In genomic region chr17:64020068-64020766, GRCh38 we compare ENCODE assay signal across 8 cellular contexts. TPM values are rescaled to one million over a fixed set of nuclear protein-coding genes. Genes with fewer than 3 reads are reported as not detected.
DNase-seq lines count a peak whose midpoint lies in the region; ATAC-seq, FAIRE-seq and TF ChIP-seq lines count a peak whose summit lies in the region.

Gene ICAM2 (minus strand): TSS chr17:64020633. CDS start chr17:64006691, 13,942 bp downstream.

- ATAC-seq in GM19328 (IDR thresholded peaks at IDR 0.05; ENCODE audit: unreplicated experiment) = peak; percentile 48
- peak; percentile 31 for ATAC-seq in HG03469 (IDR thresholded peaks at IDR 0.05; ENCODE audit: unreplicated experiment)
- ATAC-seq in naive B cell (ENCODE audit: low read depth in 2 of 2) = peak; percentile 77 to 78

- DNase-seq in AG04449 (ENCODE audit: low read depth, low spot score) (no peak), dermis blood vessel endothelial cell (peak; percentile 84), naive B cell (peak; percentile 94), H54 (ENCODE audit: insufficient read length, low spot score) (no peak)
- peak; percentile 74 for DNase-seq in activated CD4-positive, CD25-positive, alpha-beta regulatory T cell treated with anti-CD3 and anti-CD28 coated beads, Interleukin-2, amount 50 U/mL, for 72 hours

- H3K27ac Mint-ChIP-seq in naive B cell = peak within 1 kb of the TSS; percentile 99 to 100 (median 100)
- peak within 1 kb of the TSS; percentile 100 for H3K27ac Mint-ChIP-seq in stimulated activated naive CD8-positive, alpha-beta T cell treated with anti-CD3 and anti-CD28 coated beads, Interleukin-15, Interleukin-2, amounts not matched to agents 100 ng/mL and 50 ng/mL, for 24 hours

- H3K36me3 Mint-ChIP-seq in naive B cell = peaks cover 0 to 5% of the 10 kb centered on the region in 2 donors
- H3K36me3 Mint-ChIP-seq in stimulated activated naive CD8-positive, alpha-beta T cell treated with anti-CD3 and anti-CD28 coated beads, Interleukin-15, Interleukin-2, amounts not matched to agents 100 ng/mL and 50 ng/mL, for 24 hours (ENCODE audit: low read depth) = peaks cover 7% of the 10 kb centered on the region

- no peak for FAIRE-seq in H54 (lab: Jason Lieb, UNC)

- H3K4me3 Mint-ChIP-seq in naive B cell = peak within 1 kb of the TSS; percentile 91 to 100 (median 97)
- H3K4me3 Mint-ChIP-seq in stimulated activated naive CD8-positive, alpha-beta T cell treated with anti-CD3 and anti-CD28 coated beads, Interleukin-15, Interleukin-2, amounts not matched to agents 100 ng/mL and 50 ng/mL, for 24 hours = peak within 1 kb of the TSS; percentile 100

- CTCF ChIA-PET in AG04449 (lab: Yijun Ruan, JAX) = interaction anchor here (0.6 to 16.7 kb wide), 9 partner anchors 9 to 154 kb away, joined by 3 to 1118 read pairs (median 8); partner anchors contain the start of genes ERN1 and GH1

- H3K9me3 Mint-ChIP-seq in naive B cell = peaks cover 0 to 2% (median 0%) of the 10 kb centered on the region in 7 donors
- H3K9me3 Mint-ChIP-seq in stimulated activated naive CD8-positive, alpha-beta T cell treated with anti-CD3 and anti-CD28 coated beads, Interleukin-15, Interleukin-2, amounts not matched to agents 100 ng/mL and 50 ng/mL, for 24 hours = no peaks in the 10 kb centered on the region

- H3K4me3 ChIP-seq in AG04449 (ENCODE audit: low read depth, low read length) = peak within 1 kb of the TSS; percentile 20; the same call in 1 of the 2 replicates

- no peaks in the 10 kb centered on the region for H3K27me3 Mint-ChIP-seq in naive B cell
- no peaks in the 10 kb centered on the region for H3K27me3 Mint-ChIP-seq in stimulated activated naive CD8-positive, alpha-beta T cell treated with anti-CD3 and anti-CD28 coated beads, Interleukin-15, Interleukin-2, amounts not matched to agents 100 ng/mL and 50 ng/mL, for 24 hours

- POLR2A ChIA-PET in AG04449 (lab: Yijun Ruan, JAX) = no interaction called here

- H3K4me1 Mint-ChIP-seq in naive B cell = peaks cover 49 to 85% (median 65%) of the 10 kb centered on the region in 3 donors
- H3K4me1 Mint-ChIP-seq in stimulated activated naive CD8-positive, alpha-beta T cell treated with anti-CD3 and anti-CD28 coated beads, Interleukin-15, Interleukin-2, amounts not matched to agents 100 ng/mL and 50 ng/mL, for 24 hours (ENCODE audit: low read depth) = peaks cover 89% of the 10 kb centered on the region

- no peak for TF ChIP-seq POLR2A in H54 (IDR thresholded peaks at IDR 0.05; ENCODE audit: low read depth, low read length)

- no peak for TF ChIP-seq CTCF in AG04449 (IDR thresholded peaks at IDR 0.05; ENCODE audit: insufficient read depth, low read length, missing control alignments)

RNA-seq across cellular contexts. Expression of gene ICAM2, which starts in this region (rescaled TPM):
- 443 and 748 TPM in 2 replicates for total RNA-seq in dermis blood vessel endothelial cell
- polyA plus RNA-seq in naive B cell (ENCODE audit: low read depth in 6 of 6) = 100 to 1,000 TPM; 214 to 346 (median 290) TPM

Comparison
In these comparisons a context has a peak if more than half of its experiments do, and no peak if none do; other contexts are left out.
1. DNase-seq: peak in activated CD4-positive, CD25-positive, alpha-beta regulatory T cell treated with anti-CD3 and anti-CD28 coated beads, Interleukin-2, amount 50 U/mL, for 72 hours (single experiment), dermis blood vessel endothelial cell (single experiment) and naive B cell (single experiment); none in AG04449 (single experiment) and H54 (single experiment).
2. Peak in every context shown above with its lines, with median percentiles within 50 percentile points of each other: ATAC-seq.